Comparison of ENCODE assay signal across 17 cellular contexts in genomic region chr4:123955167-123955824, GRCh38.
"Had no signal": no experiment of that assay in that cellular context is flagged by ENCODE, and none has a peak within 500 bp of the region (broad histone marks: within the 10 kb centered on the region; RNA-seq: fewer than 3 reads in every experiment).

No MANE protein-coding gene starts in this region.

- H3K4me3 ChIP-seq: esophagus squamous epithelium, gastroesophageal sphincter, tibial nerve, vagina had no signal

- DNase-seq: activated CD4-positive, alpha-beta T cell treated with anti-CD3 and anti-CD28 coated beads for 1 hour; activated CD4-positive, alpha-beta T cell treated with anti-CD3 and anti-CD28 coated beads, Interleukin-2, amount 50 U/mL, for 1 hour; activated CD8-positive, alpha-beta T cell treated with anti-CD3 and anti-CD28 coated beads, Interleukin-2, amount 10 ng/mL, durations not matched to agents 7 days and 5 days; activated gamma-delta T cell; activated naive CD4-positive, alpha-beta T cell treated with anti-CD3 and anti-CD28 coated beads, Interleukin-2, amount 50 U/mL, for 16 hours; activated naive CD8-positive, alpha-beta T cell treated with anti-CD3 and anti-CD28 coated beads, Interleukin-2, amount 50 U/mL, for 24 hours; cortex of kidney; endodermal cell; esophagus squamous epithelium; head of caudate nucleus; occipital lobe; stimulated activated CD4-positive, alpha-beta T cell treated with anti-CD3 and anti-CD28 coated beads, Interleukin-12 subunit alpha, Interleukin-12 subunit beta, amount 100 ng/mL, for 4 hours; substantia nigra; T-helper 1 cell had no signal

- H3K27me3 ChIP-seq: esophagus squamous epithelium, gastroesophageal sphincter, tibial nerve, vagina had no signal

- H3K36me3 ChIP-seq: esophagus squamous epithelium, gastroesophageal sphincter, tibial nerve, vagina had no signal

- H3K27ac ChIP-seq: esophagus squamous epithelium, gastroesophageal sphincter, tibial nerve, vagina had no signal

- H3K9me3 ChIP-seq: esophagus squamous epithelium, gastroesophageal sphincter, tibial nerve, vagina had no signal

- H3K4me1 ChIP-seq: esophagus squamous epithelium, gastroesophageal sphincter, tibial nerve, vagina had no signal

- ATAC-seq: activated CD8-positive, alpha-beta T cell treated with anti-CD3 and anti-CD28 coated beads, Interleukin-2, amount 10 ng/mL, durations not matched to agents 7 days and 5 days; activated naive CD8-positive, alpha-beta T cell treated with anti-CD3 and anti-CD28 coated beads, Interleukin-2, amount 50 U/mL, for 24 hours; gastroesophageal sphincter had no signal
